In genomic region chr7:77335581-77335980, GRCh38 we compare ENCODE assay signal across 22 cellular contexts.
DNase-seq lines count a peak whose midpoint lies in the region; ATAC-seq, FAIRE-seq and TF ChIP-seq lines count a peak whose summit lies in the region.
"Had no signal": no experiment of that assay in that cellular context is flagged by ENCODE, and none has a peak within 500 bp of the region (broad histone marks: within the 10 kb centered on the region; RNA-seq: fewer than 3 reads in every experiment).

No MANE protein-coding gene starts in this region.

- no peak for TF ChIP-seq POLR2A in GM12878 (IDR thresholded peaks at IDR 0.05; ENCODE audit: low read depth, low read length)

- H4K20me1 ChIP-seq in SK-N-SH (ENCODE audit: insufficient read depth) = no peaks in the 10 kb centered on the region
- no peaks in the 10 kb centered on the region for H4K20me1 ChIP-seq in GM12878 (ENCODE audit: control insufficient read depth, insufficient read depth)

- RAD21 ChIA-PET in GM12878 (lab: Charles Lee; ENCODE audit: unreplicated experiment) = interaction anchor here (1.1 to 1.9 kb wide), 5 partner anchors 13 to 88 kb away, joined by 3 to 13 read pairs (median 6); no protein-coding TSS in a partner anchor

- DNase-seq in SK-N-SH = no peak
- no peak for DNase-seq in GM12878 (ENCODE audit: low read depth, low spot score)
- DNase-seq in memory B cell (ENCODE audit: low spot score in 2 of 2) = no peak
- DNase-seq in Kasumi-1 (lab: John Stamatoyannopoulos, UW) = no peak
- DNase-seq: ACHN; activated CD4-positive, CD25-positive, alpha-beta regulatory T cell; activated CD8-positive, alpha-beta memory T cell treated with anti-CD3 and anti-CD28 coated beads, Interleukin-2, amount 10 ng/mL, durations not matched to agents 7 days and 5 days; activated effector memory CD4-positive, alpha-beta T cell treated with Interleukin-2 at 50 U/mL for 16 hours; caudate nucleus; DND-41; heart right ventricle; naive thymus-derived CD8-positive, alpha-beta T cell; NCI-H187 treated with DMSO at 0.1 percent for 48 hours; NCI-H524 treated with DMSO at 0.1 percent for 48 hours; upper lobe of left lung had no signal

- intact Hi-C loops in GM12878 (cut with micrococcal nuclease; ENCODE audit: unreplicated experiment) = no loop called here

- H3K9ac ChIP-seq in SK-N-SH (no peak overlapping the region), GM12878 (ENCODE audit: control insufficient read depth, insufficient read depth, low read length) (no peak overlapping the region), subcutaneous abdominal adipose tissue (ENCODE audit: low read length in 5 of 5) (no peak overlapping the region)

- no peaks in the 10 kb centered on the region for H3K9me3 Mint-ChIP-seq in memory B cell
- H3K9me3 Mint-ChIP-seq: GM23338; naive thymus-derived CD8-positive, alpha-beta T cell had no signal

- TF ChIP-seq EP300 in SK-N-SH (IDR thresholded peaks at IDR 0.05; ENCODE audit: borderline replicate concordance in 1 of 2, low read depth in 1 of 2, low read length in 1 of 2) = no peak
- TF ChIP-seq EP300 in GM12878 (IDR thresholded peaks at IDR 0.05; ENCODE audit: borderline replicate concordance in 1 of 2, control insufficient read depth in 1 of 2, low read depth in 2 of 2, low read length in 2 of 2) = no peak

- no peak overlapping the region for H3K27ac ChIP-seq in SK-N-SH (ENCODE audit: low read depth in 2 of 2, low read length in 1 of 2)
- H3K27ac ChIP-seq in GM12878 (ENCODE audit: control insufficient read depth, insufficient read depth) = peak overlapping the region; percentile 1; the same call in 1 of the 2 replicates
- peak overlapping the region; percentile 16 for H3K27ac ChIP-seq in subcutaneous abdominal adipose tissue (ENCODE audit: low read depth, low read length)
- H3K27ac ChIP-seq: heart right ventricle had no signal

- no peak for TF ChIP-seq CTCF in SK-N-SH (IDR thresholded peaks at IDR 0.05)
- TF ChIP-seq CTCF in GM12878 (IDR thresholded peaks at IDR 0.05 in 2 of 3, conservative IDR thresholded peaks at IDR 0.05 in 1 of 3; ENCODE audit: control insufficient read depth in 2 of 3, extremely low read depth in 1 of 3, insufficient read depth in 1 of 3, low read depth in 3 of 3, low read length in 3 of 3) = no peak

- peak overlapping the region; percentile 71 for H3K27ac Mint-ChIP-seq in memory B cell
- H3K27ac Mint-ChIP-seq: activated CD8-positive, alpha-beta memory T cell treated with anti-CD3 and anti-CD28 coated beads, Interleukin-2, amount 10 ng/mL, durations not matched to agents 7 days and 5 days; GM23338 had no signal

- BruUV-seq in GM12878 (replicated peaks; lab: Mats Ljungman, UMichigan) = no TSS peak

- TF ChIP-seq RAD21 in SK-N-SH (IDR thresholded peaks at IDR 0.05; ENCODE audit: low read length) (no peak), GM12878 (IDR thresholded peaks at IDR 0.05; ENCODE audit: insufficient read depth, low read depth, low read length) (no peak)

- no peak overlapping the region for H3K4me3 Mint-ChIP-seq in memory B cell
- H3K4me3 Mint-ChIP-seq: activated CD8-positive, alpha-beta memory T cell treated with anti-CD3 and anti-CD28 coated beads, Interleukin-2, amount 10 ng/mL, durations not matched to agents 7 days and 5 days; GM23338; naive thymus-derived CD8-positive, alpha-beta T cell had no signal

- H3K4me2 ChIP-seq in SK-N-SH (no peak overlapping the region), GM12878 (ENCODE audit: control insufficient read depth, insufficient read depth) (no peak overlapping the region)
- H3K4me2 ChIP-seq: GM23338 had no signal

- H3K36me3 Mint-ChIP-seq in memory B cell = peaks cover 10% of the 10 kb centered on the region

- POLR2A ChIA-PET in SK-N-SH (lab: Yijun Ruan, JAX) = no interaction called here
- POLR2A ChIA-PET in GM12878 (lab: Charles Lee) = interaction anchor here (1.0 to 1.2 kb wide), 2 partner anchors 11 to 22 kb away, joined by 3 read pairs; no protein-coding TSS in a partner anchor

- SMC1A ChIA-PET in GM12878 (lab: Charles Lee; ENCODE audit: uncharacterized antibody, unreplicated experiment) = interaction anchor here (0.6 to 4.0 kb wide), 13 partner anchors 9 to 316 kb away, joined by 3 to 20 read pairs (median 3); partner anchors contain the start of gene CCDC146

- H3K27me3 ChIP-seq in SK-N-SH (ENCODE audit: insufficient read depth) (no peaks in the 10 kb centered on the region), GM12878 (replicated peaks in 1 of 2; ENCODE audit: control insufficient read depth in 2 of 2, insufficient read depth in 2 of 2, low read length in 1 of 2) (no peaks in the 10 kb centered on the region), subcutaneous abdominal adipose tissue (ENCODE audit: control insufficient read depth in 5 of 5, insufficient read depth in 4 of 5, low read length in 5 of 5) (no peaks in the 10 kb centered on the region)
- H3K27me3 ChIP-seq: heart right ventricle, upper lobe of left lung had no signal

- no peaks in the 10 kb centered on the region for H3K27me3 Mint-ChIP-seq in memory B cell
- H3K27me3 Mint-ChIP-seq: activated CD8-positive, alpha-beta memory T cell treated with anti-CD3 and anti-CD28 coated beads, Interleukin-2, amount 10 ng/mL, durations not matched to agents 7 days and 5 days; naive thymus-derived CD8-positive, alpha-beta T cell had no signal

- CTCF ChIA-PET in SK-N-SH (lab: Yijun Ruan, JAX) (interaction anchor here (1.0 to 1.4 kb wide), 2 partner anchors 89 to 136 kb away, joined by 3 read pairs; partner anchors contain the start of gene FGL2), GM12878 (lab: Yijun Ruan, JAX) (interaction anchor here (0.7 to 2.7 kb wide), 7 partner anchors 13 to 644 kb away, joined by 3 to 12 read pairs (median 3); no protein-coding TSS in a partner anchor)

- no peak for FAIRE-seq in GM12878 (lab: Jason Lieb, UNC)
- FAIRE-seq: HTR-8/SVneo, keratinocyte had no signal

- peaks cover 42% of the 10 kb centered on the region for H3K4me1 Mint-ChIP-seq in memory B cell
- H3K4me1 Mint-ChIP-seq: GM23338 had no signal

- in situ Hi-C loops in GM12878 (cut with MboI) = no loop called here

- H3K79me2 ChIP-seq in SK-N-SH (ENCODE audit: insufficient read depth) (no peaks in the 10 kb centered on the region), GM12878 (ENCODE audit: control insufficient read depth, insufficient read depth, low read length) (no peaks in the 10 kb centered on the region)

- H3K4me3 ChIP-seq in SK-N-SH (ENCODE audit: low read depth in 2 of 2, low read length in 1 of 2) (no peak overlapping the region), GM12878 (no peak overlapping the region), subcutaneous abdominal adipose tissue (ENCODE audit: low read depth in 1 of 5, low read length in 5 of 5) (no peak overlapping the region)
- H3K4me3 ChIP-seq: GM23338, heart right ventricle, upper lobe of left lung had no signal

- no peaks in the 10 kb centered on the region for H3F3A ChIP-seq in SK-N-SH (replicated peaks; ENCODE audit: insufficient read depth)

- H3K9me3 ChIP-seq in SK-N-SH = no peaks in the 10 kb centered on the region
- no peaks in the 10 kb centered on the region for H3K9me3 ChIP-seq in GM12878 (replicated peaks; ENCODE audit: control insufficient read depth, insufficient read depth, low read length)
- no peaks in the 10 kb centered on the region for H3K9me3 ChIP-seq in subcutaneous abdominal adipose tissue (ENCODE audit: control insufficient read depth in 5 of 5, low read length in 5 of 5)
- H3K9me3 ChIP-seq: heart right ventricle, upper lobe of left lung had no signal

- H3K4me1 ChIP-seq in SK-N-SH (ENCODE audit: control insufficient read depth in 1 of 2, insufficient read depth in 2 of 2, low read depth in 1 of 2, low read length in 1 of 2) = peaks cover 8 to 11% of the 10 kb centered on the region in 2 experiments; a peak in 3 of 4 replicates
- peaks cover 30% of the 10 kb centered on the region for H3K4me1 ChIP-seq in GM12878 (ENCODE audit: control insufficient read depth, insufficient read depth, low read length)
- H3K4me1 ChIP-seq in subcutaneous abdominal adipose tissue (ENCODE audit: control insufficient read depth in 5 of 5, insufficient read depth in 5 of 5, low read length in 5 of 5) = peaks cover 2 to 44% (median 15%) of the 10 kb centered on the region in 5 donors

- H2AFZ ChIP-seq in SK-N-SH (ENCODE audit: low read depth) (no peak overlapping the region), GM12878 (ENCODE audit: control insufficient read depth, low read depth, low read length) (no peak overlapping the region)
- H2AFZ ChIP-seq: GM23338 had no signal

- H3K9me2 ChIP-seq in SK-N-SH = no peaks in the 10 kb centered on the region

- H3K36me3 ChIP-seq in SK-N-SH (replicated peaks in 1 of 2; ENCODE audit: control insufficient read depth in 1 of 2, insufficient read depth in 2 of 2, low read length in 1 of 2) (no peaks in the 10 kb centered on the region), GM12878 (ENCODE audit: control insufficient read depth in 2 of 2, insufficient read depth in 2 of 2, low read length in 1 of 2) (no peaks in the 10 kb centered on the region), subcutaneous abdominal adipose tissue (ENCODE audit: control insufficient read depth in 5 of 5, insufficient read depth in 5 of 5, low read length in 5 of 5) (no peaks in the 10 kb centered on the region)
- H3K36me3 ChIP-seq: upper lobe of left lung had no signal

- ATAC-seq in SK-N-SH treated with all-trans-retinoic acid at 6 μM for 48 hours = 0 out of 3 replicates have a peak, but pooled peaks have one; percentile 8
- no peak for ATAC-seq in GM12878
- ATAC-seq in memory B cell (ENCODE audit: low read depth) = no peak
- no peak for ATAC-seq in HG03342 (IDR thresholded peaks at IDR 0.05; ENCODE audit: unreplicated experiment)
- no peak for ATAC-seq in GM21515 (IDR thresholded peaks at IDR 0.05; ENCODE audit: unreplicated experiment)
- ATAC-seq: activated CD8-positive, alpha-beta memory T cell treated with anti-CD3 and anti-CD28 coated beads, Interleukin-2, amount 10 ng/mL, durations not matched to agents 7 days and 5 days; GM23338; heart right ventricle; naive thymus-derived CD8-positive, alpha-beta T cell had no signal

TF ChIP-seq in SK-N-SH treated with all-trans-retinoic acid at 6 μM for 48 hours, 23 proteins besides CTCF, POLR2A, EP300 and RAD21:
- TF ChIP-seq GLIS3 (CRISPR knock-in tag; IDR thresholded peaks at IDR 0.05) (no peak), ISL1 (CRISPR knock-in tag; IDR thresholded peaks at IDR 0.05) (peak; percentile 42; the same call in 1 of the 2 replicates), ZNF70 (CRISPR knock-in tag; IDR thresholded peaks at IDR 0.05) (no peak)

TF ChIP-seq in GM12878, 131 proteins besides CTCF, POLR2A, EP300 and RAD21 (continues in another document):
- TF ChIP-seq MTA2 (IDR thresholded peaks at IDR 0.05; ENCODE audit: low read depth) (no peak), GABPA (IDR thresholded peaks at IDR 0.05; ENCODE audit: low read depth) (no peak), ELK1 (IDR thresholded peaks at IDR 0.05; ENCODE audit: low read depth, low read length) (no peak)

Comparison
In these comparisons a context has a peak if more than half of its experiments do, and no peak if none do; other contexts are left out.
1. H3K27ac ChIP-seq: peak in GM12878 (single experiment) and subcutaneous abdominal adipose tissue (single experiment); none in SK-N-SH (0 of 2).